1 cellular context compared by ENCODE assay signal in the genomic region with DNA sequence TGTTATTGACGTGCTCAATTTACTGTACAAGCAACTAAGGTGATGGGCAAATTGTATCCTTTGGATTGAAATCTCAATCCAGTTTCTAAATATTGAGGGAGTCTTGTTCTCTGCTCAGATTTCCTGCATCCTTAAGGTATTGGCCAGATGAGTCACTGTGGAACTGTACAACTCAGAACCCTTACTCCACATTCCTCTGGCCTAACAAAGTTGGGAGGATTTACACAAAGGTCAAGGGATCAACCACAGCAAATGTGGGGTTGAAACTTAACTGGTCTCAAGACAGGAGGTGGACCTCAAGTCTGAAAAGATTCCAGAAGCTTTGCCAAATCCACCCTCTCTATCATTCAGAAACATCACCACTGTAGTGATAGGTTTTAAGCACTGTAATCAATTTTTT.
TF ChIP-seq lines count a peak whose summit lies in the region.

No MANE protein-coding gene starts in this region.

TF ChIP-seq in neural cell, 6 proteins besides CTCF, POLR2A, EP300 and RAD21 (continued from another document):
- TF ChIP-seq, protein P1, sequence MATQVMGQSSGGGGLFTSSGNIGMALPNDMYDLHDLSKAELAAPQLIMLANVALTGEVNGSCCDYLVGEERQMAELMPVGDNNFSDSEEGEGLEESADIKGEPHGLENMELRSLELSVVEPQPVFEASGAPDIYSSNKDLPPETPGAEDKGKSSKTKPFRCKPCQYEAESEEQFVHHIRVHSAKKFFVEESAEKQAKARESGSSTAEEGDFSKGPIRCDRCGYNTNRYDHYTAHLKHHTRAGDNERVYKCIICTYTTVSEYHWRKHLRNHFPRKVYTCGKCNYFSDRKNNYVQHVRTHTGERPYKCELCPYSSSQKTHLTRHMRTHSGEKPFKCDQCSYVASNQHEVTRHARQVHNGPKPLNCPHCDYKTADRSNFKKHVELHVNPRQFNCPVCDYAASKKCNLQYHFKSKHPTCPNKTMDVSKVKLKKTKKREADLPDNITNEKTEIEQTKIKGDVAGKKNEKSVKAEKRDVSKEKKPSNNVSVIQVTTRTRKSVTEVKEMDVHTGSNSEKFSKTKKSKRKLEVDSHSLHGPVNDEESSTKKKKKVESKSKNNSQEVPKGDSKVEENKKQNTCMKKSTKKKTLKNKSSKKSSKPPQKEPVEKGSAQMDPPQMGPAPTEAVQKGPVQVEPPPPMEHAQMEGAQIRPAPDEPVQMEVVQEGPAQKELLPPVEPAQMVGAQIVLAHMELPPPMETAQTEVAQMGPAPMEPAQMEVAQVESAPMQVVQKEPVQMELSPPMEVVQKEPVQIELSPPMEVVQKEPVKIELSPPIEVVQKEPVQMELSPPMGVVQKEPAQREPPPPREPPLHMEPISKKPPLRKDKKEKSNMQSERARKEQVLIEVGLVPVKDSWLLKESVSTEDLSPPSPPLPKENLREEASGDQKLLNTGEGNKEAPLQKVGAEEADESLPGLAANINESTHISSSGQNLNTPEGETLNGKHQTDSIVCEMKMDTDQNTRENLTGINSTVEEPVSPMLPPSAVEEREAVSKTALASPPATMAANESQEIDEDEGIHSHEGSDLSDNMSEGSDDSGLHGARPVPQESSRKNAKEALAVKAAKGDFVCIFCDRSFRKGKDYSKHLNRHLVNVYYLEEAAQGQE (IDR thresholded peaks at IDR 0.05; ENCODE audit: borderline replicate concordance) = no peak
- TF ChIP-seq TAF1 (IDR thresholded peaks at IDR 0.05; ENCODE audit: low read depth) = no peak
- no peak for TF ChIP-seq SMC3 (conservative IDR thresholded peaks at IDR 0.05; ENCODE audit: poor library complexity)
- no peak for TF ChIP-seq POLR2AphosphoS5 (IDR thresholded peaks at IDR 0.05)
- no peak for TF ChIP-seq MXI1 (conservative IDR thresholded peaks at IDR 0.05; ENCODE audit: poor library complexity, severe bottlenecking)
TF ChIP-seq in neural cell: peak in this region for 0.
